Comparison of ENCODE assay signal across 1 cellular context in the genomic region with DNA sequence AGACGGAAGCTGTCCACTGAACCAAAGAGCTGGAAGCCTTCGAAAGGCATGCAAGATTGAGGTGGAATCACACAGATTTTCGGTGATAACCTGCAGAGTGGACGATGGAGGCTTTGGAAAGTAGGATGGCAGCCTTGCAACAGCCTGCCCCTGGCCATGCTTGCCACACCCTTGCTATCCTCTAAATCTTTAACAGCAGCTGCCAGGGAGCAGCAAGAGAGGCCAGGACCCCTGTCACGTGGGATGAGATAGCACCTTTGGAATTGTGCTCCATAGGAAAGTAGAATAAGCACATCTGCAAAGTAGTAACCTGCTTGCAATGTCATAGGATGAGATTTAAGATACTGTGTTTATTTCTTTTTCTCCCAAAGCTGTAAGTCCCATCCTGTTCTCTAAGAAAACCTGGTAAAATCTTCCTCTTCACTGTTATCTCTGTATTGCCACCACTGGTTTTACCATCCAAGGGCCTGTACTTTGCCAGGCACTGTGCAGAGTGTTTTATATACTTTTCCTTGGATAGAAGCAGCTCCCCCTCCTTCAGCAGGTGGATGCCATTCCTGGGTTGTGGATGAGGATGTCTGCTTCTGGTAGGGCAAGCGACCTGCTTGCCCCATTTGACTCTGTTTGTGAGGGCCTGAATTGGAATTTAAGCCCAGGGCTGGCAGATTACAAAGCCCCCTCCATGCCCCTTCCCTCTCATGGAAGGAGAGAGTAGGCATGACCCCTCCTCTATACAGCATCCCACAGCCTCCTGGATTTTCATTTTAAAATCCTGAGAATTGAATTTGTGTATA.
TF ChIP-seq lines count a peak whose summit lies in the region.

No MANE protein-coding gene starts in this region.

TF ChIP-seq in HCT116, 20 proteins besides CTCF, POLR2A, EP300 and RAD21 (continued from another document):
- TF ChIP-seq, protein P1, sequence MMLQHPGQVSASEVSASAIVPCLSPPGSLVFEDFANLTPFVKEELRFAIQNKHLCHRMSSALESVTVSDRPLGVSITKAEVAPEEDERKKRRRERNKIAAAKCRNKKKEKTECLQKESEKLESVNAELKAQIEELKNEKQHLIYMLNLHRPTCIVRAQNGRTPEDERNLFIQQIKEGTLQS (IDR thresholded peaks at IDR 0.05): no peak
- TF ChIP-seq SRF (IDR thresholded peaks at IDR 0.05; ENCODE audit: low read depth) (no peak), ZFX (IDR thresholded peaks at IDR 0.05) (no peak), TCF7L2 (IDR thresholded peaks at IDR 0.05; ENCODE audit: borderline replicate concordance, extremely low read depth, insufficient read depth, insufficient read length) (no peak), YY1 (IDR thresholded peaks at IDR 0.05; ENCODE audit: extremely low read depth, insufficient replicate concordance, low read depth, low read length) (no peak)
- TF ChIP-seq, protein P2, sequence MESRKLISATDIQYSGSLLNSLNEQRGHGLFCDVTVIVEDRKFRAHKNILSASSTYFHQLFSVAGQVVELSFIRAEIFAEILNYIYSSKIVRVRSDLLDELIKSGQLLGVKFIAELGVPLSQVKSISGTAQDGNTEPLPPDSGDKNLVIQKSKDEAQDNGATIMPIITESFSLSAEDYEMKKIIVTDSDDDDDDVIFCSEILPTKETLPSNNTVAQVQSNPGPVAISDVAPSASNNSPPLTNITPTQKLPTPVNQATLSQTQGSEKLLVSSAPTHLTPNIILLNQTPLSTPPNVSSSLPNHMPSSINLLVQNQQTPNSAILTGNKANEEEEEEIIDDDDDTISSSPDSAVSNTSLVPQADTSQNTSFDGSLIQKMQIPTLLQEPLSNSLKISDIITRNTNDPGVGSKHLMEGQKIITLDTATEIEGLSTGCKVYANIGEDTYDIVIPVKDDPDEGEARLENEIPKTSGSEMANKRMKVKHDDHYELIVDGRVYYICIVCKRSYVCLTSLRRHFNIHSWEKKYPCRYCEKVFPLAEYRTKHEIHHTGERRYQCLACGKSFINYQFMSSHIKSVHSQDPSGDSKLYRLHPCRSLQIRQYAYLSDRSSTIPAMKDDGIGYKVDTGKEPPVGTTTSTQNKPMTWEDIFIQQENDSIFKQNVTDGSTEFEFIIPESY (IDR thresholded peaks at IDR 0.05; ENCODE audit: extremely low read depth, insufficient replicate concordance, low read length): no peak
